Comparison of ENCODE assay signal across 15 cellular contexts in genomic region chr12:31405021-31405420, GRCh38.
DNase-seq lines count a peak whose midpoint lies in the region; ATAC-seq and TF ChIP-seq lines count a peak whose summit lies in the region.
"Had no signal": no experiment of that assay in that cellular context is flagged by ENCODE, and none has a peak within 500 bp of the region (broad histone marks: within the 10 kb centered on the region; RNA-seq: fewer than 3 reads in every experiment).

No MANE protein-coding gene starts in this region.

- H3K9me3 Mint-ChIP-seq in activated B cell treated with CpG ODN at 0.5 μM for 24 hours, result no peaks in the 10 kb centered on the region
- no peaks in the 10 kb centered on the region for H3K9me3 Mint-ChIP-seq in stimulated activated memory B cell treated with anti-CD40 and anti-IgM and Interleukin-4, amounts not matched to agents 10 μg/mL and 1 μg/mL and 100 μg/mL, for 72 hours
- H3K9me3 Mint-ChIP-seq: CD4-positive, alpha-beta T cell had no signal

- CTCF ChIA-PET in activated B cell treated with CpG ODN at 0.5 μM for 24 hours (lab: Charles Lee), result interaction anchor here (1.1 to 4.5 kb wide), 6 partner anchors 185 to 254 kb away, joined by 3 to 34 read pairs (median 3); partner anchors contain the start of genes DENND5B and ETFBKMT

- ATAC-seq in activated B cell treated with CpG ODN at 0.5 μM for 24 hours (ENCODE audit: low read depth), result no peak
- ATAC-seq in stimulated activated memory B cell treated with anti-CD40 and anti-IgM and Interleukin-4, amounts not matched to agents 10 μg/mL and 1 μg/mL and 100 μg/mL, for 72 hours, result no peak
- no peak for ATAC-seq in HG03025 (IDR thresholded peaks at IDR 0.05; ENCODE audit: low FRiP score, unreplicated experiment)
- ATAC-seq: K562 had no signal

- no peaks in the 10 kb centered on the region for H3K27me3 Mint-ChIP-seq in activated B cell treated with CpG ODN at 0.5 μM for 24 hours
- H3K27me3 Mint-ChIP-seq in stimulated activated memory B cell treated with anti-CD40 and anti-IgM and Interleukin-4, amounts not matched to agents 10 μg/mL and 1 μg/mL and 100 μg/mL, for 72 hours, result no peaks in the 10 kb centered on the region

- TF ChIP-seq CTCF in activated B cell treated with CpG ODN at 0.5 μM for 24 hours (IDR thresholded peaks at IDR 0.05) (no peak), brain microvascular endothelial cell (IDR thresholded peaks at IDR 0.05; ENCODE audit: low read depth, low read length, missing control alignments) (no peak)

- peak overlapping the region; percentile 41 for H3K27ac Mint-ChIP-seq in activated B cell treated with CpG ODN at 0.5 μM for 24 hours
- peak overlapping the region; percentile 77 for H3K27ac Mint-ChIP-seq in stimulated activated memory B cell treated with anti-CD40 and anti-IgM and Interleukin-4, amounts not matched to agents 10 μg/mL and 1 μg/mL and 100 μg/mL, for 72 hours
- H3K27ac Mint-ChIP-seq: CD4-positive, alpha-beta T cell had no signal

- in situ Hi-C loops in brain microvascular endothelial cell (cut with HindIII; ENCODE audit: low pct_ligation_motif_present, low sequenced_read_pairs), result no loop called here

- DNase-seq in NAMALWA (ENCODE audit: low spot score) (peak; percentile 51), activated B cell treated with CpG ODN at 0.5 μM for 24 hours (no peak), NOMO-1 treated with dmso at 0.1 percent for 144 hours (lab: John Stamatoyannopoulos, UW; ENCODE audit: unreplicated experiment) (no peak), brain microvascular endothelial cell (no peak)
- DNase-seq: AML-193; CD4-positive, alpha-beta T cell; DMS153; DMS79; GF-D8; IMR-90 had no signal

- peaks cover 2% of the 10 kb centered on the region for H3K36me3 ChIP-seq in brain microvascular endothelial cell (replicated peaks)
- H3K36me3 ChIP-seq: HAP-1 had no signal

- intact Hi-C loops in activated B cell treated with CpG ODN at 0.5 μM for 24 hours (cut with micrococcal nuclease), result loop anchor here (5.0 to 10.0 kb wide), 4 partner anchors 57 to 490 kb away; no protein-coding TSS in a partner anchor

- no peak overlapping the region for H3K4me3 ChIP-seq in brain microvascular endothelial cell (ENCODE audit: low read depth, low read length)
- H3K4me3 ChIP-seq: HAP-1, K562 had no signal

- H3K27ac ChIP-seq in brain microvascular endothelial cell, result no peak overlapping the region
- H3K27ac ChIP-seq: C4-2B had no signal

- H3K4me1 Mint-ChIP-seq in activated B cell treated with CpG ODN at 0.5 μM for 24 hours, result peaks cover 33% of the 10 kb centered on the region
- peaks cover 24% of the 10 kb centered on the region for H3K4me1 Mint-ChIP-seq in stimulated activated memory B cell treated with anti-CD40 and anti-IgM and Interleukin-4, amounts not matched to agents 10 μg/mL and 1 μg/mL and 100 μg/mL, for 72 hours

- no peaks in the 10 kb centered on the region for H3K27me3 ChIP-seq in brain microvascular endothelial cell (replicated peaks)

- no peak overlapping the region for H3K4me3 Mint-ChIP-seq in activated B cell treated with CpG ODN at 0.5 μM for 24 hours
- H3K4me3 Mint-ChIP-seq in stimulated activated memory B cell treated with anti-CD40 and anti-IgM and Interleukin-4, amounts not matched to agents 10 μg/mL and 1 μg/mL and 100 μg/mL, for 72 hours, result no peak overlapping the region
- H3K4me3 Mint-ChIP-seq: CD4-positive, alpha-beta T cell had no signal

- POLR2A ChIA-PET in activated B cell treated with CpG ODN at 0.5 μM for 24 hours (lab: Charles Lee), result interaction anchor here (1.5 to 4.3 kb wide), 3 partner anchors 186 to 254 kb away, joined by 5 to 32 read pairs (median 7); partner anchors contain the start of genes DENND5B and ETFBKMT

- peaks cover 40% of the 10 kb centered on the region for H3K36me3 Mint-ChIP-seq in activated B cell treated with CpG ODN at 0.5 μM for 24 hours (ENCODE audit: low read depth)
- peaks cover 26% of the 10 kb centered on the region for H3K36me3 Mint-ChIP-seq in stimulated activated memory B cell treated with anti-CD40 and anti-IgM and Interleukin-4, amounts not matched to agents 10 μg/mL and 1 μg/mL and 100 μg/mL, for 72 hours
